9 cellular contexts compared by ENCODE assay signal in genomic region chr19:2274185-2274711, GRCh38. TPM values are rescaled to one million over a fixed set of nuclear protein-coding genes. Genes with fewer than 3 reads are reported as not detected.
DNase-seq lines count a peak whose midpoint lies in the region; FAIRE-seq and TF ChIP-seq lines count a peak whose summit lies in the region.
"Had no signal": no experiment of that assay in that cellular context is flagged by ENCODE, and none has a peak within 500 bp of the region (broad histone marks: within the 10 kb centered on the region; RNA-seq: fewer than 3 reads in every experiment).

No MANE protein-coding gene starts in this region.

- H3K27ac ChIP-seq in BLaER1 = peak overlapping the region; percentile 42
- H3K27ac ChIP-seq in colonic mucosa = peak overlapping the region; percentile 79
- peak overlapping the region; percentile 99 for H3K27ac ChIP-seq in neutrophil

- peaks cover 77% of the 10 kb centered on the region for H3K4me1 ChIP-seq in BLaER1
- peaks cover 40% of the 10 kb centered on the region for H3K4me1 ChIP-seq in colonic mucosa
- H3K4me1 ChIP-seq in neutrophil (ENCODE audit: control insufficient read depth in 1 of 2, insufficient read depth in 1 of 2, low read depth in 1 of 2, low read length in 1 of 2) = peaks cover 67 to 72% of the 10 kb centered on the region in 2 experiments

- no peak for FAIRE-seq in frontal cortex (lab: Jason Lieb, UNC)
- FAIRE-seq: endometrium had no signal

- peak overlapping the region; percentile 99 for H3K4me2 ChIP-seq in BLaER1

- H4K20me1 ChIP-seq in BLaER1 = peaks cover 97% of the 10 kb centered on the region

- TF ChIP-seq CTCF in LNCaP clone FGC (IDR thresholded peaks at IDR 0.05; ENCODE audit: control insufficient read depth, extremely low read depth, insufficient read depth) = no peak
- no peak for TF ChIP-seq CTCF in colonic mucosa (IDR thresholded peaks at IDR 0.05)
- no peak for TF ChIP-seq CTCF in neutrophil (IDR thresholded peaks at IDR 0.05)

- H3K9me3 ChIP-seq in BLaER1 (no peaks in the 10 kb centered on the region), colonic mucosa (no peaks in the 10 kb centered on the region), neutrophil (no peaks in the 10 kb centered on the region)

- DNase-seq in LNCaP clone FGC (ENCODE audit: low read depth) = no peak
- DNase-seq in colonic mucosa = no peak
- no peak for DNase-seq in GF-D8 (lab: John Stamatoyannopoulos, UW)
- no peak for DNase-seq in frontal cortex (ENCODE audit: low spot score in 2 of 2)
- no peak for DNase-seq in NCI-H2081 treated with DMSO at 0.1 percent for 48 hours (lab: John Stamatoyannopoulos, UW)
- DNase-seq in NCI-H1092 treated with DMSO at 0.1 percent for 48 hours (lab: John Stamatoyannopoulos, UW) = no peak

- H3K4me3 ChIP-seq in BLaER1 (peak overlapping the region; percentile 99; the same call in 1 of the 2 replicates), LNCaP clone FGC (ENCODE audit: low read depth, low read length) (peak overlapping the region; percentile 32), colonic mucosa (no peak overlapping the region), neutrophil (ENCODE audit: low read depth in 1 of 2, low read length in 1 of 2) (peak overlapping the region; percentile 94 to 99)

- intact Hi-C loops in colonic mucosa (cut with DNase I) = loop anchor here (2.0 to 5.0 kb wide), 2 partner anchors 37 to 117 kb away; partner anchors contain the start of genes PLEKHJ1 and SF3A2

- H3K27me3 ChIP-seq in BLaER1 = no peaks in the 10 kb centered on the region
- no peaks in the 10 kb centered on the region for H3K27me3 ChIP-seq in colonic mucosa
- H3K27me3 ChIP-seq in neutrophil = no peaks in the 10 kb centered on the region

- H3K36me3 ChIP-seq in BLaER1 = peaks cover 41% of the 10 kb centered on the region
- H3K36me3 ChIP-seq in colonic mucosa = no peaks in the 10 kb centered on the region
- peaks cover 81% of the 10 kb centered on the region for H3K36me3 ChIP-seq in neutrophil

- H3K9ac ChIP-seq in BLaER1 (no peak overlapping the region), colonic mucosa (ENCODE audit: low read depth in 2 of 2, low read length in 2 of 2) (peak overlapping the region in 1 of 2 donors; percentile 66)

RNA-seq across cellular contexts. Expression of gene PEAK3, which starts 7.7 kb away (rescaled TPM):
- total RNA-seq in colonic mucosa (under 1 TPM; 0.29 to 0.72 TPM), frontal cortex (under 0.01 TPM)

RNA-seq across cellular contexts. Expression of gene JSRP1, which starts 18.0 kb away (rescaled TPM):
- total RNA-seq in colonic mucosa (1 to 10 TPM in 1 of 2 donors, under 1 TPM in 1; 0.64 to 1.3 TPM), frontal cortex (2.0 TPM)

RNA-seq across cellular contexts. Expression of gene AMH, which starts 25.1 kb away (rescaled TPM):
- total RNA-seq in colonic mucosa = 1 to 10 TPM in 1 of 2 donors, under 1 TPM in 1; 0.90 to 5.1 TPM
- total RNA-seq in frontal cortex = 0.82 TPM

RNA-seq across cellular contexts. Expression of gene LINGO3, which starts 33.7 kb away (rescaled TPM):
- under 1 TPM in 1 of 2 donors, not detected in 1; 0.58 TPM for total RNA-seq in colonic mucosa
- 0.82 TPM for total RNA-seq in frontal cortex

RNA-seq across cellular contexts. Expression of gene SF3A2, which starts 37.6 kb away (rescaled TPM):
- total RNA-seq in colonic mucosa = 10 to 100 TPM; 60.9 to 99.8 TPM
- 23.2 TPM for total RNA-seq in frontal cortex

Comparison
In these comparisons a context has a peak if more than half of its experiments do, and no peak if none do; other contexts are left out.
1. H3K27ac ChIP-seq: peak in every context shown above with its lines; median percentile 99 in neutrophil; 79 in colonic mucosa; 42 in BLaER1.